Comparison of ENCODE assay signal across 24 cellular contexts in the genomic region with DNA sequence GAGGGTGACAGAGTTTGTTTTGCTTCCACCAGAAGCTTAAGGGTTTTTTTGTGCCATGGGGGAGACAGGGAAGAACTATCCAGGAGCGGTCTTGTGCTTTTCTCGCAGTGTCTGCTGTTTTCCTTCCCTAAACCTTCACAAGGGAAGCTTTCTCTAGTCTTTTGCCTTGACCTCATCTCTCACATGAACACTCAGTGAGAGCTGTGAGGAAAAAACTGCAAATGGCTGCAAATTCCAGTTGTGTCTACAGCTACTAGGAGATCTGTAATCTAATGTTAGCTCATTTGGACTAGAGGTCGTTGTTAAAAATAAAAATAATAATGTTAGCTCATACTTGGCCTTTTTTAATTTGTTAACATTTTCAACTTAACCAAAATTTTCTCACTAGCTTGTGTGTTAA.
A peak's percentile ranks its signal among the peaks of the same experiment; 100 is the strongest.
DNase-seq lines count a peak whose midpoint lies in the region; ATAC-seq and TF ChIP-seq lines count a peak whose summit lies in the region.
"Had no signal": no experiment of that assay in that cellular context is flagged by ENCODE, and none has a peak within 500 bp of the region (broad histone marks: within the 10 kb centered on the region; RNA-seq: fewer than 3 reads in every experiment).

No MANE protein-coding gene starts in this region.

- TF ChIP-seq POLR2A in esophagus muscularis mucosa (IDR thresholded peaks at IDR 0.05; ENCODE audit: low read depth) = no peak

- in situ Hi-C loops in G401 (cut with HindIII; ENCODE audit: low sequenced_read_pairs) = no loop called here

- 57 to 64% methylated on average over 3 of the region's 3 CpGs for WGBS in heart right ventricle, 2 donors
- 45% methylated on average over 3 of the region's 3 CpGs for WGBS in esophagus muscularis mucosa
- 36 to 38% methylated on average over 3 of the region's 3 CpGs for WGBS in aorta, 2 donors

- H2AFZ ChIP-seq in parathyroid adenoma = peak overlapping the region; percentile 56

- H3K27me3 ChIP-seq in heart right ventricle (no peaks in the 10 kb centered on the region), right atrium auricular region (no peaks in the 10 kb centered on the region), esophagus muscularis mucosa (no peaks in the 10 kb centered on the region), parathyroid adenoma (ENCODE audit: control insufficient read depth, insufficient read depth, low read length) (no peaks in the 10 kb centered on the region), aorta (ENCODE audit: control insufficient read depth in 1 of 2, insufficient read depth in 2 of 2, low read length in 1 of 2) (no peaks in the 10 kb centered on the region)
- H3K27me3 ChIP-seq: BLaER1 had no signal

- no peak overlapping the region for H3K4me2 ChIP-seq in parathyroid adenoma (ENCODE audit: low read length)
- H3K4me2 ChIP-seq: BLaER1 had no signal

- TF ChIP-seq CTCF in heart right ventricle (IDR thresholded peaks at IDR 0.05) (no peak), right atrium auricular region (IDR thresholded peaks at IDR 0.05) (no peak), esophagus muscularis mucosa (IDR thresholded peaks at IDR 0.05) (no peak), parathyroid adenoma (IDR thresholded peaks at IDR 0.05) (no peak)

- intact Hi-C loops in heart right ventricle (cut with DNase I) (no loop called here), esophagus muscularis mucosa (cut with DNase I) (loop anchor here (5.0 kb wide), 1 partner anchor 207 kb away; no protein-coding TSS in a partner anchor), aorta (cut with DNase I) (no loop called here)

- TF ChIP-seq EP300 in esophagus muscularis mucosa (IDR thresholded peaks at IDR 0.05) = no peak

- H3K9me3 ChIP-seq in heart right ventricle (peaks cover 0 to 31% (median 12%) of the 10 kb centered on the region in 11 donors), right atrium auricular region (peaks cover 0 to 7% of the 10 kb centered on the region in 2 donors), esophagus muscularis mucosa (peaks cover 0 to 11% (median 0%) of the 10 kb centered on the region in 4 donors), parathyroid adenoma (ENCODE audit: control insufficient read depth, low read length) (no peaks in the 10 kb centered on the region), aorta (ENCODE audit: control insufficient read depth, low read length) (no peaks in the 10 kb centered on the region)

- H3K9ac ChIP-seq in parathyroid adenoma = no peak overlapping the region
- H3K9ac ChIP-seq: BLaER1 had no signal

- peaks cover 0 to 17% (median 0%) of the 10 kb centered on the region in 9 donors for H3K4me1 ChIP-seq in heart right ventricle
- H3K4me1 ChIP-seq in right atrium auricular region = no peaks in the 10 kb centered on the region
- peaks cover 0 to 18% (median 8%) of the 10 kb centered on the region in 4 donors for H3K4me1 ChIP-seq in esophagus muscularis mucosa
- peaks cover 3% of the 10 kb centered on the region for H3K4me1 ChIP-seq in parathyroid adenoma
- peaks cover 2 to 3% of the 10 kb centered on the region in 2 donors for H3K4me1 ChIP-seq in aorta (ENCODE audit: control insufficient read depth in 1 of 2, insufficient read depth in 2 of 2, low read length in 2 of 2)
- H3K4me1 ChIP-seq: BLaER1 had no signal

- H3K4me3 ChIP-seq in heart right ventricle (no peak overlapping the region), right atrium auricular region (no peak overlapping the region), esophagus muscularis mucosa (no peak overlapping the region), parathyroid adenoma (ENCODE audit: low read depth, low read length) (no peak overlapping the region), aorta (ENCODE audit: low read length in 2 of 2) (no peak overlapping the region)
- H3K4me3 ChIP-seq: BLaER1, K562 had no signal

- ATAC-seq in heart right ventricle (peak in 6 of 8 donors; percentile 28 to 70 (median 60)), aorta (ENCODE audit: low FRiP score) (peak; percentile 44), HG02840 (IDR thresholded peaks at IDR 0.05; ENCODE audit: low FRiP score, unreplicated experiment) (no peak)
- ATAC-seq: K562, Panc1 had no signal

- H3K36me3 ChIP-seq in heart right ventricle (no peaks in the 10 kb centered on the region), right atrium auricular region (no peaks in the 10 kb centered on the region), esophagus muscularis mucosa (no peaks in the 10 kb centered on the region), parathyroid adenoma (ENCODE audit: control insufficient read depth, insufficient read depth, low read length) (no peaks in the 10 kb centered on the region), aorta (ENCODE audit: control insufficient read depth in 1 of 2, insufficient read depth in 2 of 2, low read length in 1 of 2) (no peaks in the 10 kb centered on the region)
- H3K36me3 ChIP-seq: BLaER1 had no signal

- H3K27ac ChIP-seq in heart right ventricle = peak overlapping the region in 5 of 10 donors; percentile 3 to 64 (median 33)
- H3K27ac ChIP-seq in right atrium auricular region = no peak overlapping the region
- H3K27ac ChIP-seq in esophagus muscularis mucosa (replicated peaks in 1 of 4) = no peak overlapping the region
- no peak overlapping the region for H3K27ac ChIP-seq in parathyroid adenoma
- H3K27ac ChIP-seq in aorta (ENCODE audit: low read depth in 1 of 2, low read length in 2 of 2) = peak overlapping the region in 1 of 2 donors; percentile 36
- H3K27ac ChIP-seq: BLaER1, RWPE1 had no signal

- H3K79me2 ChIP-seq in parathyroid adenoma = no peaks in the 10 kb centered on the region

- DNase-seq in heart right ventricle = no peak
- DNase-seq in right atrium auricular region (ENCODE audit: low spot score) = no peak
- DNase-seq in esophagus muscularis mucosa (ENCODE audit: extremely low spot score) = peak; percentile 24
- no peak for DNase-seq in aorta
- no peak for DNase-seq in G401 (ENCODE audit: low spot score)
- DNase-seq in COLO668 (lab: John Stamatoyannopoulos, UW; ENCODE audit: unreplicated experiment) = no peak
- DNase-seq: CD4-positive, CD25-positive, alpha-beta regulatory T cell; DMS53; Kasumi-1; NCI-H1092 treated with DMSO at 0.1 percent for 48 hours; NCI-H1436; NCI-H187; NCI-H2081 treated with DMSO at 0.1 percent for 48 hours; NCI-H2171; NCI-H226; NCI-H510A; NCI-H69; SHP77 had no signal
